In genomic region chr14:102833991-102834390, GRCh38 we compare ENCODE assay signal across 19 cellular contexts. TPM values are rescaled to one million over a fixed set of nuclear protein-coding genes. Genes with fewer than 3 reads are reported as not detected.
A peak's percentile ranks its signal among the peaks of the same experiment; 100 is the strongest.
DNase-seq lines count a peak whose midpoint lies in the region; ATAC-seq, FAIRE-seq and TF ChIP-seq lines count a peak whose summit lies in the region.
"Had no signal": no experiment of that assay in that cellular context is flagged by ENCODE, and none has a peak within 500 bp of the region (broad histone marks: within the 10 kb centered on the region; RNA-seq: fewer than 3 reads in every experiment).

No MANE protein-coding gene starts in this region.

- no peaks in the 10 kb centered on the region for H3K23me2 ChIP-seq in H1 (ENCODE audit: low read depth, low read length)

- peaks cover 11 to 35% (median 32%) of the 10 kb centered on the region in 4 experiments for H3K4me1 ChIP-seq in H1 (replicated peaks in 1 of 4; ENCODE audit: control insufficient read depth in 3 of 4, insufficient read depth in 4 of 4, low read length in 3 of 4)

- no peak overlapping the region for H3K4me3 Mint-ChIP-seq in activated T-cell treated with anti-CD3 and anti-CD28 coated beads, Interleukin-2, amount 50 U/mL, for 24 hours
- no peak overlapping the region for H3K4me3 Mint-ChIP-seq in WTC11
- no peak overlapping the region for H3K4me3 Mint-ChIP-seq in activated CD4-positive, alpha-beta memory T cell treated with anti-CD3 and anti-CD28 coated beads, Interleukin-2, amount 10 ng/mL, durations not matched to agents 7 days and 5 days

- no peak overlapping the region for H3K4me3 ChIP-seq in H1 (ENCODE audit: extremely low read depth in 1 of 4, insufficient read depth in 2 of 4, low read depth in 3 of 4, low read length in 4 of 4)

- 0 out of 2 replicates have a peak, but pooled peaks cover 3% of the 10 kb centered on the region for H3K79me1 ChIP-seq in H1 (ENCODE audit: low read depth, low read length)

- no peaks in the 10 kb centered on the region for H3K27me3 ChIP-seq in H1 (replicated peaks in 1 of 4; ENCODE audit: control insufficient read depth in 3 of 4, extremely low read depth in 1 of 4, insufficient read depth in 3 of 4, low read length in 3 of 4)

- H3K27me3 Mint-ChIP-seq in activated T-cell treated with anti-CD3 and anti-CD28 coated beads, Interleukin-2, amount 50 U/mL, for 24 hours = no peaks in the 10 kb centered on the region
- H3K27me3 Mint-ChIP-seq in WTC11 (ENCODE audit: low read depth) = no peaks in the 10 kb centered on the region
- H3K27me3 Mint-ChIP-seq in activated CD4-positive, alpha-beta memory T cell treated with anti-CD3 and anti-CD28 coated beads, Interleukin-2, amount 10 ng/mL, durations not matched to agents 7 days and 5 days = no peaks in the 10 kb centered on the region
- H3K27me3 Mint-ChIP-seq: CD4-positive, alpha-beta memory T cell had no signal

- DNase-seq in activated T-cell treated with anti-CD3 and anti-CD28 coated beads, Interleukin-2, amount 50 U/mL, for 24 hours = no peak
- DNase-seq in activated T-cell treated with anti-CD3 and anti-CD28 coated beads for 4 hours (no peak), WTC11 (ENCODE audit: low spot score) (no peak), H1 (ENCODE audit: low read depth in 1 of 2, low spot score in 2 of 2) (no peak), AG08395 (ENCODE audit: low spot score) (no peak)
- DNase-seq in activated CD4-positive, alpha-beta memory T cell treated with anti-CD3 and anti-CD28 coated beads, Interleukin-2, amount 10 ng/mL, durations not matched to agents 7 days and 5 days = no peak
- DNase-seq: C1 segment of cervical spinal cord; Calu3; CD4-positive, alpha-beta memory T cell; COR-L47; DMS53; DMS79 treated with DMSO at 0.1 percent for 48 hours; GF-D8; GOT3; HCEC 1CT had no signal

- H2BK12ac ChIP-seq in H1 (ENCODE audit: low read depth, low read length) = peak overlapping the region; percentile 95; the same call in 1 of the 2 replicates

- peak overlapping the region; percentile 88; the same call in 1 of the 2 replicates for H2BK20ac ChIP-seq in H1 (ENCODE audit: low read length)

- peaks cover 43% of the 10 kb centered on the region for H3K4me1 Mint-ChIP-seq in activated T-cell treated with anti-CD3 and anti-CD28 coated beads, Interleukin-2, amount 50 U/mL, for 24 hours (ENCODE audit: low read depth)
- H3K4me1 Mint-ChIP-seq in WTC11 = peaks cover 70% of the 10 kb centered on the region
- H3K4me1 Mint-ChIP-seq in activated CD4-positive, alpha-beta memory T cell treated with anti-CD3 and anti-CD28 coated beads, Interleukin-2, amount 10 ng/mL, durations not matched to agents 7 days and 5 days = peaks cover 30% of the 10 kb centered on the region

- ATAC-seq in WTC11 = no peak

- TF ChIP-seq CTCF in WTC11 (IDR thresholded peaks at IDR 0.05) (no peak), H1 (IDR thresholded peaks at IDR 0.05; ENCODE audit: control extremely low read depth in 1 of 3, insufficient read depth in 1 of 3, low read depth in 1 of 3, low read length in 3 of 3) (no peak)

- 86% methylated on average over 9 of the region's 9 CpGs; no CpG with 5 or more reads in 1 of the 2 experiments for WGBS in H1 (ENCODE audit: extremely low coverage in 1 of 2, insufficient coverage in 1 of 2, insufficient read length in 1 of 2, insufficient replicate concordance in 2 of 2, low coverage in 1 of 2, low lambda C conversion rate in 2 of 2, missing lambda C conversion rate in 1 of 2), 2 experiments

- H4K91ac ChIP-seq in H1 (replicated peaks; ENCODE audit: insufficient read length, low read length) = peak overlapping the region; percentile 28

- POLR2A ChIA-PET in WTC11 (lab: Charles Lee) = no interaction called here
- POLR2A ChIA-PET in H1 (lab: Charles Lee; ENCODE audit: partially characterized antibody) = interaction anchor here (1.4 kb wide), 1 partner anchor 9 kb away, joined by 3 read pairs; no protein-coding TSS in a partner anchor
- POLR2A ChIA-PET in activated CD4-positive, alpha-beta memory T cell treated with anti-CD3 and anti-CD28 coated beads, Interleukin-2, amount 10 ng/mL, durations not matched to agents 7 days and 5 days (lab: Charles Lee) = interaction anchor here (0.9 kb wide), 1 partner anchor 12 kb away, joined by 3 read pairs; no protein-coding TSS in a partner anchor

- no peaks in the 10 kb centered on the region for H4K20me1 ChIP-seq in H1 (replicated peaks in 1 of 2; ENCODE audit: control insufficient read depth in 1 of 2, insufficient read depth in 2 of 2, low read length in 2 of 2)

- CTCF ChIA-PET in WTC11 (lab: Charles Lee) = interaction anchor here (0.5 to 1.0 kb wide), 2 partner anchors 309 to 731 kb away, joined by 3 to 4 read pairs; no protein-coding TSS in a partner anchor
- CTCF ChIA-PET in H1 (lab: Charles Lee; ENCODE audit: partially characterized antibody) = interaction anchor here (0.5 to 1.1 kb wide), 2 partner anchors 48 to 204 kb away, joined by 4 to 5 read pairs; no protein-coding TSS in a partner anchor
- CTCF ChIA-PET in activated CD4-positive, alpha-beta memory T cell treated with anti-CD3 and anti-CD28 coated beads, Interleukin-2, amount 10 ng/mL, durations not matched to agents 7 days and 5 days (lab: Charles Lee) = no interaction called here

- peak overlapping the region; percentile 90; the same call in 1 of the 2 replicates for H2BK5ac ChIP-seq in H1 (ENCODE audit: low read depth, low read length)

- no peak overlapping the region for H3K23ac ChIP-seq in H1 (ENCODE audit: insufficient read length)

- no peak overlapping the region for H2AK5ac ChIP-seq in H1 (ENCODE audit: low read depth, low read length)

- H3K4me2 ChIP-seq in H1 (ENCODE audit: insufficient read depth in 1 of 2, low read depth in 2 of 2, low read length in 2 of 2) = peak overlapping the region in 1 of 2 experiments; percentile 67; a peak in 2 of 4 replicates

- H3K14ac ChIP-seq in H1 (ENCODE audit: insufficient read length) = no peak overlapping the region

- H4K8ac ChIP-seq in H1 (ENCODE audit: extremely low read depth, insufficient read depth, low read length) = no peak overlapping the region

- H3K27ac Mint-ChIP-seq in activated T-cell treated with anti-CD3 and anti-CD28 coated beads, Interleukin-2, amount 50 U/mL, for 24 hours = peak overlapping the region; percentile 68
- peak overlapping the region; percentile 78; the same call in 1 of the 2 replicates for H3K27ac Mint-ChIP-seq in WTC11
- H3K27ac Mint-ChIP-seq in activated CD4-positive, alpha-beta memory T cell treated with anti-CD3 and anti-CD28 coated beads, Interleukin-2, amount 10 ng/mL, durations not matched to agents 7 days and 5 days = no peak overlapping the region

- no peak overlapping the region for H3K56ac ChIP-seq in H1 (replicated peaks; ENCODE audit: insufficient read length, low read depth, low read length)

- H3K9me3 ChIP-seq in H1 (ENCODE audit: insufficient read depth in 2 of 2, low read depth in 1 of 2, low read length in 1 of 2) = no peaks in the 10 kb centered on the region

- peaks cover 94% of the 10 kb centered on the region for H3K36me3 Mint-ChIP-seq in activated T-cell treated with anti-CD3 and anti-CD28 coated beads, Interleukin-2, amount 50 U/mL, for 24 hours (ENCODE audit: low read depth)
- H3K36me3 Mint-ChIP-seq in WTC11 = no peaks in the 10 kb centered on the region
- H3K36me3 Mint-ChIP-seq in activated CD4-positive, alpha-beta memory T cell treated with anti-CD3 and anti-CD28 coated beads, Interleukin-2, amount 10 ng/mL, durations not matched to agents 7 days and 5 days (ENCODE audit: low read depth) = peaks cover 39% of the 10 kb centered on the region

- H3K9ac ChIP-seq in H1 (replicated peaks in 1 of 4; ENCODE audit: extremely low read depth in 1 of 4, low read depth in 3 of 4, low read length in 3 of 4) = no peak overlapping the region

- H3K18ac ChIP-seq in H1 (ENCODE audit: extremely low read depth, low read length) = peak overlapping the region; percentile 75; the same call in 1 of the 2 replicates

- H3K4ac ChIP-seq in H1 (replicated peaks; ENCODE audit: insufficient read length, low read depth, low read length) = no peak overlapping the region

- no peak overlapping the region for H4K5ac ChIP-seq in H1 (ENCODE audit: insufficient read length, low read depth, low read length)

- H3K27ac ChIP-seq in H1 (ENCODE audit: low read depth, low read length) = no peak overlapping the region
- H3K27ac ChIP-seq: 22Rv1 had no signal

- no peaks in the 10 kb centered on the region for H3K9me3 Mint-ChIP-seq in activated T-cell treated with anti-CD3 and anti-CD28 coated beads, Interleukin-2, amount 50 U/mL, for 24 hours
- H3K9me3 Mint-ChIP-seq in WTC11 = no peaks in the 10 kb centered on the region
- no peaks in the 10 kb centered on the region for H3K9me3 Mint-ChIP-seq in activated CD4-positive, alpha-beta memory T cell treated with anti-CD3 and anti-CD28 coated beads, Interleukin-2, amount 10 ng/mL, durations not matched to agents 7 days and 5 days
- H3K9me3 Mint-ChIP-seq: CD4-positive, alpha-beta memory T cell had no signal

- no peak overlapping the region for H2BK15ac ChIP-seq in H1 (ENCODE audit: low read length)

- H3K36me3 ChIP-seq in H1 (ENCODE audit: control insufficient read depth in 2 of 4, insufficient read depth in 4 of 4, low read length in 3 of 4) = no peaks in the 10 kb centered on the region

- no peak for TF ChIP-seq POLR2A in H1 (IDR thresholded peaks at IDR 0.05; ENCODE audit: control extremely low read depth in 1 of 2, low read depth in 2 of 2, low read length in 2 of 2)

- H2BK120ac ChIP-seq in H1 (replicated peaks; ENCODE audit: low read depth, low read length) = peak overlapping the region; percentile 12

- no peak for FAIRE-seq in H1 (lab: Jason Lieb, UNC)
- FAIRE-seq: A204.1, GM12891, GM18507 had no signal

- TF ChIP-seq EP300 in H1 (IDR thresholded peaks at IDR 0.05; ENCODE audit: borderline replicate concordance in 1 of 2, low read depth in 2 of 2, low read length in 2 of 2) = no peak

- H2AFZ ChIP-seq in H1 (ENCODE audit: low read length) = no peak overlapping the region

- no peaks in the 10 kb centered on the region for H3K79me2 ChIP-seq in H1 (ENCODE audit: control insufficient read depth in 1 of 2, insufficient read depth in 2 of 2, low read length in 2 of 2)

- TF ChIP-seq RAD21 in H1 (IDR thresholded peaks at IDR 0.05 in 1 of 2, conservative IDR thresholded peaks at IDR 0.05 in 1 of 2; ENCODE audit: low read depth in 2 of 2, low read length in 2 of 2) = no peak

RNA-seq across cellular contexts. Expression of gene TRAF3, which starts 56.7 kb away (rescaled TPM):
- 8.2 to 11.2 TPM (median 9.6 TPM) in 3 replicates for total RNA-seq in WTC11 (2021)
- total RNA-seq in H1 (2021; fragmentation: NEBNext Ultra II Directional; extraction: Animal tissue kit (Norgen Biotek cat#: 25700)) = 10.0 and 12.1 TPM in 2 replicates
- polyA plus RNA-seq in H1 (2011; rRNA removed) = 5.8 and 6.5 TPM in 2 replicates
- polyA plus RNA-seq in H1 (2011; cell fraction: cytosol; rRNA removed) = 6.7 TPM
- polyA plus RNA-seq in H1 (2011; cell fraction: nucleus; rRNA removed) = 11.0 TPM
- polyA plus RNA-seq in H1 (2012, experiment 1 of 2) = 6.8 to 8.1 TPM (median 7.6 TPM) in 4 replicates
- polyA plus RNA-seq in H1 (2012, experiment 2 of 2) = 3.8 TPM
- polyA plus RNA-seq in H1 (2013, experiment 1 of 2) = 4.9 TPM
- 5.2 TPM for polyA plus RNA-seq in H1 (2013, experiment 2 of 2)
- polyA minus RNA-seq in H1 (2011; rRNA and poly(A)+ RNA removed) = 14.0 and 19.4 TPM in 2 replicates
- 4.9 TPM for polyA minus RNA-seq in H1 (2011; cell fraction: cytosol; rRNA and poly(A)+ RNA removed)
- polyA minus RNA-seq in H1 (2011; cell fraction: nucleus; rRNA and poly(A)+ RNA removed) = 10.2 TPM
- total RNA-seq in activated CD4-positive, alpha-beta memory T cell treated with anti-CD3 and anti-CD28 coated beads, Interleukin-2, amount 10 ng/mL, durations not matched to agents 7 days and 5 days = 10 to 100 TPM; 37.4 to 38.9 TPM
